Comparison of ENCODE assay signal across 1 cellular context in the genomic region with DNA sequence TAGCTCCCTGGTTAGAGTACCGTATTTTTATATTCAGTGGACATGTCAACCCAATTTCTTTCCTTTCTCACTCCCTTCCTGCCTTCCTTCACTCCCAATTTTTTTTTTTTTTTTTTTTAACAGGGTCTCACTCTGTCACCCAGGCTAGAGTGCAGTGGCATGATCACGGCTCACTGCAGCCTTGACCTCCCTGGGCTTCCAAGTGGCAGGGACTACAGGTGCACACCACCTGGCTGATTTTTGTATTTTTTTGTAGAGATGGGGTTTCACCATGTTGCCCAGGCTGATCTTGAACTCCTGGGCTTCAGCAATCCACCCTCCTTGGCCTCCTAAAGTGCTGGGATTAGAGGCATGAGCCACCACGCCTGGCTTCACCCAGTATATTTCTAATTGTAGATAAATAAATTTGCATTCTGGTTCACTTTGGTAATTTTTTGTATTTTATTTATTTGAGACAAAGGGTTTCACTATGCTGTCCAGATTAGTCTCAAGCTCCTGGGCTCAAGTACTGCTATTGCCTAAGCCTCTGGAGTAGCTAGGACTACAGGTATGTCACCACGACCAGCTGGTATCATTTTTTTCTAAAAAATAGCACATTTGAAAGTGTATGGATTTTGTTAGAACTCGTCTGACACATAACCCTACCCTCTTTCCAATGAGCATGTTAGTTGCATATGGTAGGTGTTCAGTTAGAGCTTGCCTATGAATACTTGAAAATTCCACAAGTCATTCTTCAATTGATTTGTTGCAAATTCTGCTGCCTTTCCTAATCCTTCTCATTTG.
TF ChIP-seq lines count a peak whose summit lies in the region.

No MANE protein-coding gene starts in this region.

TF ChIP-seq in GM12878, 131 proteins besides CTCF, POLR2A, EP300 and RAD21:
- TF ChIP-seq NR2F1 (conservative IDR thresholded peaks at IDR 0.05): no peak
